In genomic region chr20:44976698-44977097, GRCh38 we compare ENCODE assay signal across 19 cellular contexts. TPM values are rescaled to one million over a fixed set of nuclear protein-coding genes. Genes with fewer than 3 reads are reported as not detected.
DNase-seq lines count a peak whose midpoint lies in the region; ATAC-seq and TF ChIP-seq lines count a peak whose summit lies in the region.
"Had no signal": no experiment of that assay in that cellular context is flagged by ENCODE, and none has a peak within 500 bp of the region (broad histone marks: within the 10 kb centered on the region; RNA-seq: fewer than 3 reads in every experiment).

No MANE protein-coding gene starts in this region.

- CTCF ChIA-PET in activated CD8-positive, alpha-beta T cell treated with anti-CD3 and anti-CD28 coated beads for 36 hours (lab: Charles Lee) = interaction anchor here (1.6 kb wide), 1 partner anchor 14 kb away, joined by 6 read pairs; no protein-coding TSS in a partner anchor
- CTCF ChIA-PET in naive thymus-derived CD4-positive, alpha-beta T cell (lab: Charles Lee) = interaction anchor here (4.0 kb wide), 1 partner anchor 9 kb away, joined by 28 read pairs; the partner anchor contains the start of gene STK4

- 95 to 96% methylated on average over 4 of the region's 4 CpGs for WGBS in transverse colon (ENCODE audit: low coverage in 1 of 2), 2 donors

- peaks cover 20 to 43% (median 40%) of the 10 kb centered on the region in 3 experiments for H3K36me3 ChIP-seq in naive thymus-derived CD4-positive, alpha-beta T cell (ENCODE audit: control insufficient read depth in 2 of 3, insufficient read depth in 3 of 3, low read length in 3 of 3)
- H3K36me3 ChIP-seq in transverse colon = peaks cover 0 to 37% (median 17%) of the 10 kb centered on the region in 4 donors
- H3K36me3 ChIP-seq: prostate gland had no signal

- H3K27ac ChIP-seq in HL-60 (replicated peaks) (0 out of 2 replicates have a peak overlapping the region, but pooled peaks have one; percentile 85), transverse colon (no peak overlapping the region)
- H3K27ac ChIP-seq in naive thymus-derived CD4-positive, alpha-beta T cell (ENCODE audit: low read depth, low read length) = peak overlapping the region; percentile 98
- H3K27ac ChIP-seq: esophagus muscularis mucosa, gastroesophageal sphincter, prostate gland had no signal

- peaks cover 66 to 68% of the 10 kb centered on the region in 2 donors for H3K4me1 ChIP-seq in naive thymus-derived CD4-positive, alpha-beta T cell (ENCODE audit: control insufficient read depth in 2 of 2, insufficient read depth in 2 of 2, low read length in 2 of 2)
- H3K4me1 ChIP-seq in transverse colon = peaks cover 0 to 28% (median 3%) of the 10 kb centered on the region in 4 donors
- H3K4me1 ChIP-seq: gastroesophageal sphincter, prostate gland had no signal

- no peaks in the 10 kb centered on the region for H3K27me3 Mint-ChIP-seq in activated CD4-positive, alpha-beta T cell treated with anti-CD3 and anti-CD28 coated beads, Interleukin-2, amount 10 ng/mL, durations not matched to agents 24 days and 14 days
- no peaks in the 10 kb centered on the region for H3K27me3 Mint-ChIP-seq in activated CD8-positive, alpha-beta T cell treated with anti-CD3 and anti-CD28 coated beads for 36 hours
- H3K27me3 Mint-ChIP-seq in naive thymus-derived CD4-positive, alpha-beta T cell = no peaks in the 10 kb centered on the region

- no peak for ATAC-seq in activated CD8-positive, alpha-beta T cell treated with anti-CD3 and anti-CD28 coated beads for 36 hours
- ATAC-seq in naive thymus-derived CD4-positive, alpha-beta T cell = no peak
- ATAC-seq in HG03439 (IDR thresholded peaks at IDR 0.05; ENCODE audit: unreplicated experiment) = no peak
- ATAC-seq: gastroesophageal sphincter had no signal

- H3K4me3 Mint-ChIP-seq in activated CD4-positive, alpha-beta T cell treated with anti-CD3 and anti-CD28 coated beads, Interleukin-2, amount 10 ng/mL, durations not matched to agents 24 days and 14 days = no peak overlapping the region
- no peak overlapping the region for H3K4me3 Mint-ChIP-seq in activated CD8-positive, alpha-beta T cell treated with anti-CD3 and anti-CD28 coated beads for 36 hours
- H3K4me3 Mint-ChIP-seq in naive thymus-derived CD4-positive, alpha-beta T cell = peak overlapping the region in 9 of 10 donors; percentile 0 to 78 (median 53)

- intact Hi-C loops in activated CD4-positive, alpha-beta T cell treated with anti-CD3 and anti-CD28 coated beads, Interleukin-2, amount 10 ng/mL, durations not matched to agents 24 days and 14 days (cut with micrococcal nuclease) = no loop called here
- intact Hi-C loops in activated CD8-positive, alpha-beta T cell treated with anti-CD3 and anti-CD28 coated beads for 36 hours (cut with micrococcal nuclease) = no loop called here
- intact Hi-C loops in naive thymus-derived CD4-positive, alpha-beta T cell (cut with micrococcal nuclease) = loop anchor here in 1 of 2 donors (2.0 kb wide), 1 partner anchor 16 kb away; the partner anchor contains the start of gene TOMM34
- intact Hi-C loops in transverse colon (cut with DNase I; ENCODE audit: low total_unique reads) = no loop called here

- peaks cover 5% of the 10 kb centered on the region for H3K9me3 Mint-ChIP-seq in activated CD4-positive, alpha-beta T cell treated with anti-CD3 and anti-CD28 coated beads, Interleukin-2, amount 10 ng/mL, durations not matched to agents 24 days and 14 days
- H3K9me3 Mint-ChIP-seq in activated CD8-positive, alpha-beta T cell treated with anti-CD3 and anti-CD28 coated beads for 36 hours = no peaks in the 10 kb centered on the region
- no peaks in the 10 kb centered on the region for H3K9me3 Mint-ChIP-seq in naive thymus-derived CD4-positive, alpha-beta T cell

- peak overlapping the region; percentile 78 for H3K27ac Mint-ChIP-seq in activated CD4-positive, alpha-beta T cell treated with anti-CD3 and anti-CD28 coated beads, Interleukin-2, amount 10 ng/mL, durations not matched to agents 24 days and 14 days
- peak overlapping the region; percentile 74 for H3K27ac Mint-ChIP-seq in activated CD8-positive, alpha-beta T cell treated with anti-CD3 and anti-CD28 coated beads for 36 hours
- H3K27ac Mint-ChIP-seq in naive thymus-derived CD4-positive, alpha-beta T cell = peak overlapping the region; percentile 54 to 98 (median 97)

- in situ Hi-C loops in transverse colon (cut with MboI; ENCODE audit: low pct_ligation_motif_present in 1 of 4, low pct_unique_long_range_greater_than_20kb in 1 of 4, low sequenced_read_pairs in 3 of 4) = no loop called here

- no peak for DNase-seq in activated CD4-positive, alpha-beta T cell treated with anti-CD3 and anti-CD28 coated beads, Interleukin-2, amount 10 ng/mL, durations not matched to agents 24 days and 14 days
- no peak for DNase-seq in activated CD4-positive, alpha-beta T cell treated with anti-CD3 and anti-CD28 coated beads for 1 hour
- DNase-seq in HL-60 (ENCODE audit: low read depth in 1 of 2, low spot score in 1 of 2) = no peak
- no peak for DNase-seq in activated CD8-positive, alpha-beta T cell treated with anti-CD3 and anti-CD28 coated beads for 36 hours
- DNase-seq in naive thymus-derived CD4-positive, alpha-beta T cell = no peak
- no peak for DNase-seq in transverse colon
- DNase-seq in pons (ENCODE audit: low spot score) = no peak
- DNase-seq: activated gamma-delta T cell; DMS153; effector CD8-positive, alpha-beta T cell; KBM-7; mesendoderm; NCI-H2029; NCI-H446 treated with DMSO at 0.1 percent for 48 hours; Right ventricle myocardium superior had no signal

- H3K27me3 ChIP-seq in HL-60 (ENCODE audit: insufficient read depth, poor library complexity, severe bottlenecking) (no peaks in the 10 kb centered on the region), transverse colon (no peaks in the 10 kb centered on the region)
- H3K27me3 ChIP-seq in naive thymus-derived CD4-positive, alpha-beta T cell (ENCODE audit: control insufficient read depth in 2 of 2, insufficient read depth in 2 of 2, low read length in 2 of 2) = no peaks in the 10 kb centered on the region
- H3K27me3 ChIP-seq: esophagus muscularis mucosa, gastroesophageal sphincter had no signal

- TF ChIP-seq CTCF in HL-60 (IDR thresholded peaks at IDR 0.05; ENCODE audit: insufficient read depth, low read length) = no peak
- no peak for TF ChIP-seq CTCF in activated CD8-positive, alpha-beta T cell treated with anti-CD3 and anti-CD28 coated beads for 36 hours (IDR thresholded peaks at IDR 0.05)
- no peak for TF ChIP-seq CTCF in transverse colon (IDR thresholded peaks at IDR 0.05)

- TF ChIP-seq EP300 in transverse colon (IDR thresholded peaks at IDR 0.05; ENCODE audit: low read depth) = no peak

- H3K4me3 ChIP-seq in HL-60 (replicated peaks; ENCODE audit: insufficient read depth, low read length) (no peak overlapping the region), transverse colon (no peak overlapping the region)
- no peak overlapping the region for H3K4me3 ChIP-seq in naive thymus-derived CD4-positive, alpha-beta T cell (ENCODE audit: low read length)
- H3K4me3 ChIP-seq: esophagus muscularis mucosa, gastroesophageal sphincter, prostate gland had no signal

- POLR2A ChIA-PET in activated CD8-positive, alpha-beta T cell treated with anti-CD3 and anti-CD28 coated beads for 36 hours (lab: Charles Lee) = interaction anchor here (1.3 to 4.2 kb wide), 3 partner anchors 8 to 15 kb away, joined by 4 to 55 read pairs (median 9); partner anchors contain the start of gene STK4
- POLR2A ChIA-PET in naive thymus-derived CD4-positive, alpha-beta T cell (lab: Charles Lee) = interaction anchor here (1.0 to 11.4 kb wide), 4 partner anchors 11 to 87 kb away, joined by 3 to 190 read pairs (median 5); partner anchors contain the start of gene STK4

- peaks cover 76% of the 10 kb centered on the region for H3K4me1 Mint-ChIP-seq in activated CD4-positive, alpha-beta T cell treated with anti-CD3 and anti-CD28 coated beads, Interleukin-2, amount 10 ng/mL, durations not matched to agents 24 days and 14 days
- peaks cover 83% of the 10 kb centered on the region for H3K4me1 Mint-ChIP-seq in activated CD8-positive, alpha-beta T cell treated with anti-CD3 and anti-CD28 coated beads for 36 hours (ENCODE audit: low read depth)
- H3K4me1 Mint-ChIP-seq in naive thymus-derived CD4-positive, alpha-beta T cell = peaks cover 68 to 97% (median 91%) of the 10 kb centered on the region in 7 donors

- no peaks in the 10 kb centered on the region for H3K9me3 ChIP-seq in naive thymus-derived CD4-positive, alpha-beta T cell (ENCODE audit: control insufficient read depth in 2 of 3, low read length in 3 of 3)
- H3K9me3 ChIP-seq in transverse colon = no peaks in the 10 kb centered on the region
- H3K9me3 ChIP-seq: esophagus muscularis mucosa, gastroesophageal sphincter, prostate gland had no signal

- no peak for TF ChIP-seq POLR2A in transverse colon (IDR thresholded peaks at IDR 0.05)

- H3K36me3 Mint-ChIP-seq in activated CD4-positive, alpha-beta T cell treated with anti-CD3 and anti-CD28 coated beads, Interleukin-2, amount 10 ng/mL, durations not matched to agents 24 days and 14 days (ENCODE audit: low read depth) = peaks cover 82% of the 10 kb centered on the region
- peaks cover 89% of the 10 kb centered on the region for H3K36me3 Mint-ChIP-seq in activated CD8-positive, alpha-beta T cell treated with anti-CD3 and anti-CD28 coated beads for 36 hours (ENCODE audit: low read depth)
- peaks cover 33 to 64% (median 58%) of the 10 kb centered on the region in 5 donors for H3K36me3 Mint-ChIP-seq in naive thymus-derived CD4-positive, alpha-beta T cell

RNA-seq across cellular contexts. Expression of gene STK4, which starts 10.4 kb away (rescaled TPM):
- 141 and 143 TPM in 2 replicates for total RNA-seq in activated CD4-positive, alpha-beta T cell treated with anti-CD3 and anti-CD28 coated beads, Interleukin-2, amount 10 ng/mL, durations not matched to agents 24 days and 14 days
- 100 to 1,000 TPM; 154 to 165 TPM for total RNA-seq in activated CD8-positive, alpha-beta T cell treated with anti-CD3 and anti-CD28 coated beads for 36 hours
- 100 to 1,000 TPM; 207 to 383 (median 267) TPM for total RNA-seq in naive thymus-derived CD4-positive, alpha-beta T cell
- 100 to 1,000 TPM; 175 to 241 TPM for polyA plus RNA-seq in naive thymus-derived CD4-positive, alpha-beta T cell
- 10 to 100 TPM; 30.3 to 78.1 (median 38.3) TPM for total RNA-seq in transverse colon

RNA-seq across cellular contexts. Expression of gene TOMM34, which starts 16.5 kb away (rescaled TPM):
- total RNA-seq in activated CD4-positive, alpha-beta T cell treated with anti-CD3 and anti-CD28 coated beads, Interleukin-2, amount 10 ng/mL, durations not matched to agents 24 days and 14 days = 63.4 and 64.5 TPM in 2 replicates
- total RNA-seq in activated CD8-positive, alpha-beta T cell treated with anti-CD3 and anti-CD28 coated beads for 36 hours = 10 to 100 TPM; 60.5 to 62.4 TPM
- total RNA-seq in naive thymus-derived CD4-positive, alpha-beta T cell = 10 to 100 TPM in 1 of 5 experiments, 1 to 10 TPM in 4; 7.0 to 22.5 (median 8.6) TPM
- 10 to 100 TPM; 15.1 to 30.2 TPM for polyA plus RNA-seq in naive thymus-derived CD4-positive, alpha-beta T cell
- total RNA-seq in transverse colon = 10 to 100 TPM in 2 of 4 donors, 1 to 10 TPM in 2; 1.2 to 14.8 (median 9.4) TPM

Comparison
In these comparisons a context has a peak if more than half of its experiments do, and no peak if none do; other contexts are left out.
1. H3K4me3 Mint-ChIP-seq: peak in naive thymus-derived CD4-positive, alpha-beta T cell (9 of 10); none in activated CD4-positive, alpha-beta T cell treated with anti-CD3 and anti-CD28 coated beads, Interleukin-2, amount 10 ng/mL, durations not matched to agents 24 days and 14 days (single experiment) and activated CD8-positive, alpha-beta T cell treated with anti-CD3 and anti-CD28 coated beads for 36 hours (single experiment).
2. H3K27ac ChIP-seq: peak in HL-60 (single experiment) and naive thymus-derived CD4-positive, alpha-beta T cell (single experiment); none in transverse colon (0 of 4).
3. Peak in every context shown above with its lines, with median percentiles within 50 percentile points of each other: H3K27ac Mint-ChIP-seq.